In the genomic region with DNA sequence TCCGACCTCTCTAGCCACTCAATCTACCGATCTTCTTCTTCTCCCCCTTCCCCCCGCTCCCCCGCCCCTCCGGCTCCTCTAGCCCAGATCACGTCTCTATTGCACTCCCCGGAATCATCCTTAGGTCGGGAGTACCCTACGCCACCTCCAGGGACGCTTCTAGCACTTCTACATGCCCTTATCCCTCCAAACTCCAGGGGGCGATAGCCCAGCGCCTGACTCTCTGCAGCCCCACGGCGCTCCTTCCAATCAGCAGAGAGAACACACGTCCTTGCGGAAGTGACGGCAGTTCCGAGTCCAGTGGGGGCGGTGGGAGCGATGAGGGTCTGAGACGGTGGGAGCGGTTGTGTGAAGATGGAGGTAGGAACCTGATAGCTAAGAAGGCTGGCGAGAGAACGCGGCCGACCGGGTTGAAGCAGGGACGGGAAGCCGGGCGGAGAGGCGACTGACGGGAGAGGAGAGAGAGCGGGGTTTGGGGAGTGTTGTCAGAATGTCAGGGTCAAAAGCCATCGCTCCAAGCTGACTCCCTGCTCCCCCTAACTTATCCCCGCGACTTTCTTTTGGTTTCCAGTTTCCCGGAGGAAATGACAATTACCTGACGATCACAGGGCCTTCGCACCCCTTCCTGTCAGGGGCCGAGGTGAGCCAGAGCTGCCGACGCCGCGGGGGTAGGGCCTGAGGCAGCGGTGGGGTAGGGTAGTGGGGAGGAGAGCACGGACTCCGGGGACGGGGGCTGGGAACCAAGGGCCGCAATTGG, we compare ENCODE assay signal across 8 cellular contexts. TPM values are rescaled to one million over a fixed set of nuclear protein-coding genes. Genes with fewer than 3 reads are reported as not detected.
A peak's percentile ranks its signal among the peaks of the same experiment; 100 is the strongest.
DNase-seq lines count a peak whose midpoint lies in the region; ATAC-seq and TF ChIP-seq lines count a peak whose summit lies in the region.

A gene (minus strand): TSS at position 35 of the 757 bp plus-strand sequence. CDS start 87 bp downstream, outside the sequence.
A gene (plus strand): TSS at position 271 of the 757 bp plus-strand sequence. CDS start 84 bp downstream, at position 355.

- TF ChIP-seq CTCF in Calu3 (IDR thresholded peaks at IDR 0.05; ENCODE audit: unreplicated experiment): peak; percentile 84
- TF ChIP-seq CTCF in endothelial cell (IDR thresholded peaks at IDR 0.05; ENCODE audit: unreplicated experiment): peak; percentile 69

- H3K27me3 Mint-ChIP-seq in Calu3 (ENCODE audit: unreplicated experiment): no peaks in the 10 kb centered on the region
- peaks cover 5% of the 10 kb centered on the region for H3K27me3 Mint-ChIP-seq in endothelial cell (ENCODE audit: unreplicated experiment)

- peaks cover 22% of the 10 kb centered on the region for H3K36me3 ChIP-seq in NT2/D1 (ENCODE audit: insufficient read depth, insufficient read length, low read length)

- no peaks in the 10 kb centered on the region for H3K27me3 ChIP-seq in NT2/D1 (ENCODE audit: insufficient read depth, insufficient read length)

- H3K9ac ChIP-seq in NT2/D1 (ENCODE audit: insufficient read length, low read depth): peak within 1 kb of the TSS; percentile 89

- H3K4me3 Mint-ChIP-seq in Calu3 (ENCODE audit: low read depth, unreplicated experiment) (peak within 1 kb of the TSS; percentile 77), endothelial cell (ENCODE audit: unreplicated experiment) (peak within 1 kb of the TSS; percentile 100)

- peak within 1 kb of the TSS; percentile 91 for H3K4me3 ChIP-seq in NT2/D1 (ENCODE audit: insufficient read length, low read depth)

- DNase-seq in Calu3 (peak; percentile 96), HUDEP-2 (lab: John Stamatoyannopoulos, UW; ENCODE audit: unreplicated experiment in 76 of 76) (peak; percentile 40 to 98 (median 93)), NT2/D1 (ENCODE audit: low read depth, low spot score) (peak; percentile 94), endothelial cell (ENCODE audit: low spot score) (peak; percentile 95), midbrain (lab: John Stamatoyannopoulos, UW) (peak; percentile 99)
- peak; percentile 90 for DNase-seq in activated CD8-positive, alpha-beta memory T cell treated with anti-CD3 and anti-CD28 coated beads, Interleukin-2, amount 50 U/mL, for 4 hours
- DNase-seq in stimulated activated CD8-positive, alpha-beta memory T cell treated with anti-CD3 and anti-CD28 coated beads, Interleukin-2, amount 100 ng/mL, for 48 hours (ENCODE audit: low read depth in 2 of 2): peak; percentile 77 to 86

- CTCF ChIA-PET in Calu3 (lab: Charles Lee): interaction anchor here (0.6 to 2.8 kb wide), 6 partner anchors 13 to 97 kb away, joined by 3 to 9 read pairs (median 4); a partner anchor contains a TSS

- H3K27ac Mint-ChIP-seq in Calu3 (ENCODE audit: unreplicated experiment): peak within 1 kb of the TSS; percentile 75
- peak within 1 kb of the TSS; percentile 100 for H3K27ac Mint-ChIP-seq in endothelial cell (ENCODE audit: unreplicated experiment)

- no peaks in the 10 kb centered on the region for H3K4me1 ChIP-seq in NT2/D1 (ENCODE audit: insufficient read depth, insufficient read length)

- intact Hi-C loops in Calu3 (cut with micrococcal nuclease; ENCODE audit: unreplicated experiment): no loop called here

- H3K4me1 Mint-ChIP-seq in Calu3 (ENCODE audit: low read depth, unreplicated experiment) (peaks cover 8% of the 10 kb centered on the region), endothelial cell (ENCODE audit: unreplicated experiment) (peaks cover 17% of the 10 kb centered on the region)

- no peaks in the 10 kb centered on the region for H3K9me3 Mint-ChIP-seq in Calu3 (ENCODE audit: low read depth, unreplicated experiment)
- no peaks in the 10 kb centered on the region for H3K9me3 Mint-ChIP-seq in endothelial cell (ENCODE audit: unreplicated experiment)

- no TSS peak for BruUV-seq in Calu3 (replicated peaks; lab: Mats Ljungman, UMichigan)

- peak; percentile 99 for ATAC-seq in GM21367 (IDR thresholded peaks at IDR 0.05; ENCODE audit: unreplicated experiment)

- no peaks in the 10 kb centered on the region for H3K9me3 ChIP-seq in NT2/D1 (ENCODE audit: insufficient read depth, low read length)

- H3K36me3 Mint-ChIP-seq in Calu3 (ENCODE audit: insufficient read depth, unreplicated experiment) (peaks cover 22% of the 10 kb centered on the region), endothelial cell (ENCODE audit: low read depth, unreplicated experiment) (peaks cover 17% of the 10 kb centered on the region)

RNA-seq across cellular contexts. Expression of the first gene that starts in this region (rescaled TPM):
- total RNA-seq in Calu3 (2022) (25.2 and 25.4 TPM in 2 replicates), endothelial cell (ENCODE audit: unreplicated experiment) (25.0 TPM)

RNA-seq across cellular contexts. Expression of the second gene that starts in this region (rescaled TPM):
- 77.4 and 78.0 TPM in 2 replicates for total RNA-seq in Calu3 (2022)
- total RNA-seq in endothelial cell (ENCODE audit: unreplicated experiment): 70.8 TPM

Comparison
In these comparisons a context has a peak if more than half of its experiments do, and no peak if none do; other contexts are left out.
1. Peak in every context shown above with its lines: DNase-seq, ATAC-seq and H3K4me3 ChIP-seq.